In genomic region chr10:89644691-89644966, GRCh38 we compare ENCODE assay signal across 8 cellular contexts. TPM values are rescaled to one million over a fixed set of nuclear protein-coding genes. Genes with fewer than 3 reads are reported as not detected.
A peak's percentile ranks its signal among the peaks of the same experiment; 100 is the strongest.
DNase-seq lines count a peak whose midpoint lies in the region; ATAC-seq and TF ChIP-seq lines count a peak whose summit lies in the region.

No MANE protein-coding gene starts in this region.

- no peaks in the 10 kb centered on the region for H3K27me3 ChIP-seq in heart left ventricle
- no peaks in the 10 kb centered on the region for H3K27me3 ChIP-seq in sigmoid colon

- ATAC-seq in activated CD4-positive, CD25-positive, alpha-beta regulatory T cell treated with anti-CD3 and anti-CD28 coated beads, Interleukin-2, amount 50 U/mL, for 24 hours, result peak; percentile 10 to 42
- ATAC-seq in HG02870 (IDR thresholded peaks at IDR 0.05; ENCODE audit: unreplicated experiment), result peak; percentile 23
- ATAC-seq in heart left ventricle, result peak in 2 of 4 donors; percentile 27 to 34

- H3K9me3 ChIP-seq in SK-N-MC (ENCODE audit: low read depth, low read length) (no peaks in the 10 kb centered on the region), heart left ventricle (no peaks in the 10 kb centered on the region), sigmoid colon (no peaks in the 10 kb centered on the region)

- TF ChIP-seq CTCF in heart left ventricle (IDR thresholded peaks at IDR 0.05) (peak in 1 of 12 donors; percentile 5), sigmoid colon (IDR thresholded peaks at IDR 0.05) (no peak)

- no peak for TF ChIP-seq EP300 in sigmoid colon (IDR thresholded peaks at IDR 0.05)

- H3K4me1 ChIP-seq in heart left ventricle (peaks cover 0 to 40% (median 16%) of the 10 kb centered on the region in 12 donors), sigmoid colon (peaks cover 0 to 17% (median 13%) of the 10 kb centered on the region in 4 donors)

- TF ChIP-seq POLR2A in heart left ventricle (IDR thresholded peaks at IDR 0.05), result no peak
- TF ChIP-seq POLR2A in sigmoid colon (IDR thresholded peaks at IDR 0.05), result no peak

- no peak overlapping the region for H3K27ac ChIP-seq in SK-N-MC
- H3K27ac ChIP-seq in heart left ventricle, result peak overlapping the region; percentile 87 to 99 (median 94)
- H3K27ac ChIP-seq in sigmoid colon, result peak overlapping the region; percentile 85 to 96 (median 88)

- H3K36me3 ChIP-seq in SK-N-MC (ENCODE audit: insufficient read depth, low read length), result no peaks in the 10 kb centered on the region
- no peaks in the 10 kb centered on the region for H3K36me3 ChIP-seq in heart left ventricle
- no peaks in the 10 kb centered on the region for H3K36me3 ChIP-seq in sigmoid colon

- H3K9ac ChIP-seq in SK-N-MC (ENCODE audit: insufficient read length), result peak overlapping the region; percentile 62

- H3K4me3 ChIP-seq in SK-N-MC (peak overlapping the region; percentile 85), heart left ventricle (peak overlapping the region; percentile 45 to 95 (median 82)), sigmoid colon (peak overlapping the region; percentile 52 to 95 (median 78))

- WGBS in heart left ventricle, 4 donors, result 0% methylated on average over 22 to 35 of the region's 35 CpGs
- WGBS in sigmoid colon, 2 donors, result 0% methylated on average over 35 of the region's 35 CpGs

- DNase-seq in activated CD4-positive, CD25-positive, alpha-beta regulatory T cell (lab: John Stamatoyannopoulos, UW), result no peak
- DNase-seq in SK-N-MC (ENCODE audit: low read depth, low spot score) (no peak), heart left ventricle (peak in 1 of 5 donors; percentile 45), sigmoid colon (no peak), NCI-H1694 treated with DMSO at 0.1 percent for 48 hours (lab: John Stamatoyannopoulos, UW) (no peak), NCI-H446 (lab: John Stamatoyannopoulos, UW) (no peak)

- intact Hi-C loops in heart left ventricle (cut with DNase I) (loop anchor here in 5 of 10 donors (2.0 to 5.0 kb wide), 5 partner anchors 47 to 56 kb away; partner anchors contain the start of gene KIF20B (in 2 of the 5)), sigmoid colon (cut with DNase I) (loop anchor here (10.0 kb wide), 1 partner anchor 390 kb away; the partner anchor contains the start of gene LIPA)

RNA-seq across cellular contexts. Expression of gene PANK1, which starts 0.4 kb away (rescaled TPM):
- 10 to 100 TPM in 8 of 9 donors, 1 to 10 TPM in 1; 9.6 to 24.7 (median 19.1) TPM for total RNA-seq in heart left ventricle
- polyA plus RNA-seq in heart left ventricle, result 1 to 10 TPM; 3.6 to 8.4 TPM
- 1 to 10 TPM; 1.6 to 6.1 (median 3.7) TPM for total RNA-seq in sigmoid colon
- polyA plus RNA-seq in sigmoid colon, result 10 to 100 TPM in 2 of 3 donors, 1 to 10 TPM in 1; 7.5 to 26.4 (median 18.0) TPM

RNA-seq across cellular contexts. Expression of gene KIF20B, which starts 56.8 kb away (rescaled TPM):
- total RNA-seq in heart left ventricle (1 to 10 TPM in 8 of 9 donors, under 1 TPM in 1; 0.95 to 8.6 (median 2.4) TPM), sigmoid colon (1 to 10 TPM; 1.7 to 2.9 (median 2.7) TPM)
- polyA plus RNA-seq in heart left ventricle (1 to 10 TPM in 1 of 2 donors, under 1 TPM in 1; 0.50 to 1.1 TPM), sigmoid colon (1 to 10 TPM in 2 of 3 donors, under 1 TPM in 1; 0.60 to 5.0 (median 1.2) TPM)
